Comparison of ENCODE assay signal across 8 cellular contexts in the genomic region with DNA sequence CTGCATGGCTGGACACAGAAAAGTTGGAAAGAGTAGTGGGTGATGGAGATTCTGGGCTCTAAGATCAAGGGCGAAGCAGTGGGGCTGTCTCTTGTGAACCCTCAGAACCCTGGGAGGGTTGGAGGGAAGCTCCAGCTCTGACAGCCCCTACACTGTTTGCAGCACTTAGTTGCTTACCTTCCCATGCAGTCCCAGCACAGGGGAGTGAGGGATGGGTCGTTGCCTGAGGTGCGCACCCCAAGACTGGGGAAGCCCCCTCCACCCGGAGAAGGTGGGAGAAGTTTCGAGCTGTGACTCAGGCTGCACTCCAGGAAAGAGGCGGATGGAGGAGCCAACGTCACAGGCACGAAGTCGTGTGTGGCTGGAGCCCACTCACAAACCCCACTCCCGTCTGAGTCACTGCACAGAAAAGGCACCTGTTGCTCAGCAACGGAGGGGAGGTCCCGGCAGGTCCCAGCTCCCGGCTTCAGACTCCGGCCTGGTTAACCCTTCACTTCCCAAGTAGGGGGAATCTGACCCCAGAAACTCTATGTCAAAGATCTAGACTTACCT.
DNase-seq lines count a peak whose midpoint lies in the region; ATAC-seq and TF ChIP-seq lines count a peak whose summit lies in the region.

No MANE protein-coding gene starts in this region.

- no peak overlapping the region for H3K4me3 ChIP-seq in adipocyte (ENCODE audit: low read length)
- no peak overlapping the region for H3K4me3 ChIP-seq in vagina

- TF ChIP-seq POLR2A in vagina (IDR thresholded peaks at IDR 0.05) = no peak

- H3K27ac ChIP-seq in vagina = no peak overlapping the region

- peak; percentile 56 for DNase-seq in stimulated activated naive CD4-positive, alpha-beta T cell treated with Interleukin-2 at 50 U/mL for 16 hours (lab: John Stamatoyannopoulos, UW)
- no peak for DNase-seq in stimulated activated naive CD4-positive, alpha-beta T cell (lab: John Stamatoyannopoulos, UW)
- DNase-seq in adipocyte (ENCODE audit: low read depth) = peak; percentile 15
- peak; percentile 45 for DNase-seq in myocyte (ENCODE audit: low read depth)
- DNase-seq in vagina (ENCODE audit: extremely low spot score in 2 of 2) = peak; percentile 60 to 85
- no peak for DNase-seq in NCI-H187 treated with DMSO at 0.1 percent for 48 hours (lab: John Stamatoyannopoulos, UW)
- no peak for DNase-seq in DMS 273 treated with DMSO at 0.1 percent for 48 hours (lab: John Stamatoyannopoulos, UW)

- H3K27me3 ChIP-seq in adipocyte (replicated peaks; ENCODE audit: control insufficient read depth, insufficient read depth, low read length) (peaks cover 5% of the 10 kb centered on the region), vagina (no peaks in the 10 kb centered on the region)

- no peak overlapping the region for H3K9ac ChIP-seq in adipocyte (ENCODE audit: low read length)

- H3K4me1 ChIP-seq in adipocyte (ENCODE audit: control insufficient read depth, insufficient read depth, low read length) (no peaks in the 10 kb centered on the region), vagina (no peaks in the 10 kb centered on the region)

- intact Hi-C loops in vagina (cut with DNase I) = no loop called here

- no peak for TF ChIP-seq CTCF in vagina (IDR thresholded peaks at IDR 0.05)

- H3K9me3 ChIP-seq in adipocyte (ENCODE audit: control insufficient read depth, low read length) (peaks cover 10% of the 10 kb centered on the region), vagina (no peaks in the 10 kb centered on the region)

- ATAC-seq in HG02973 (IDR thresholded peaks at IDR 0.05; ENCODE audit: unreplicated experiment) = no peak

- no peaks in the 10 kb centered on the region for H3K36me3 ChIP-seq in adipocyte (ENCODE audit: control insufficient read depth, insufficient read depth, low read length, severe bottlenecking)
- H3K36me3 ChIP-seq in vagina = no peaks in the 10 kb centered on the region

Comparison
In these comparisons a context has a peak if more than half of its experiments do, and no peak if none do; other contexts are left out.
1. DNase-seq: peak in stimulated activated naive CD4-positive, alpha-beta T cell treated with Interleukin-2 at 50 U/mL for 16 hours (single experiment), adipocyte (single experiment), myocyte (single experiment) and vagina (2 of 2); none in stimulated activated naive CD4-positive, alpha-beta T cell (0 of 6), NCI-H187 treated with DMSO at 0.1 percent for 48 hours (single experiment) and DMS 273 treated with DMSO at 0.1 percent for 48 hours (single experiment).